In the genomic region with DNA sequence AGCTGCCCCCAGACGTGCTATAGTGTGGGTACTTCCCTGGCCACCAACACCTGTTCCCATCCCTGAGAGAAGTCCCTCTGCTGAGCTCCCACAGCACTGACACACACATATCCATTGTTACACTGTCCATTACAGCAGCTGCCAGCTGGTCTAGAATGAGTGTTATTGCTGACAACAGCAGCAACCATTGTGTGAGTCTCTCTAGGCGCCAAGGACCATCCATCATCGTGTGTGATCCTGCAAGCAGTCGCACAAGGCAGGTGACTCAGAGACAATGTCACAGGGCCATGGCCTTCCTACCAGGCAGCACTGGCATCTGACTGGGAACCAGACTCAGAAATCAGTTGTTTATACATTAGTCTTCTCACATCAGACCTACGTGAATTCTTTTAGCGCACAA, we compare ENCODE assay signal across 9 cellular contexts. TPM values are rescaled to one million over a fixed set of nuclear protein-coding genes. Genes with fewer than 3 reads are reported as not detected.
DNase-seq lines count a peak whose midpoint lies in the region; ATAC-seq and TF ChIP-seq lines count a peak whose summit lies in the region.
"Had no signal": no experiment of that assay in that cellular context is flagged by ENCODE, and none has a peak within 500 bp of the region (broad histone marks: within the 10 kb centered on the region; RNA-seq: fewer than 3 reads in every experiment).

No MANE protein-coding gene starts in this region.

- intact Hi-C loops in heart left ventricle (cut with DNase I), result loop anchor here in 1 of 10 donors (10.0 kb wide), 1 partner anchor 328 kb away; no protein-coding TSS in a partner anchor

- H3K4me1 ChIP-seq in mesodermal cell (ENCODE audit: control insufficient read depth, insufficient read depth, low read length, poor library complexity, severe bottlenecking) (no peaks in the 10 kb centered on the region), heart left ventricle (peaks cover 0 to 53% (median 6%) of the 10 kb centered on the region in 12 donors)

- ATAC-seq in GM18867 (IDR thresholded peaks at IDR 0.05; ENCODE audit: unreplicated experiment) (no peak), heart left ventricle (no peak)

- H3K36me3 ChIP-seq in mesodermal cell (ENCODE audit: control insufficient read depth, insufficient read depth, low read length) (peaks cover 98% of the 10 kb centered on the region), heart left ventricle (peaks cover 0 to 97% (median 79%) of the 10 kb centered on the region in 9 donors)

- no peaks in the 10 kb centered on the region for H3K27me3 ChIP-seq in heart left ventricle

- no peak for TF ChIP-seq CTCF in heart left ventricle (IDR thresholded peaks at IDR 0.05)

- no peak for TF ChIP-seq POLR2A in heart left ventricle (IDR thresholded peaks at IDR 0.05)

- DNase-seq in C1 segment of cervical spinal cord (lab: John Stamatoyannopoulos, UW), result peak in 11 of 14 donors; percentile 51 to 90 (median 78)
- DNase-seq in NCI-H1105 (lab: John Stamatoyannopoulos, UW), result peak; percentile 30
- DNase-seq in anterior cingulate cortex (lab: John Stamatoyannopoulos, UW), result peak in 50 of 58 donors; percentile 15 to 94 (median 70)
- DNase-seq in NCI-H2171 (lab: John Stamatoyannopoulos, UW), result no peak
- no peak for DNase-seq in stimulated activated CD4-positive, alpha-beta T cell treated with anti-CD3 and anti-CD28 coated beads, Interleukin-1b, Interleukin-23, amount 100 ng/mL, for 48 hours
- DNase-seq in heart left ventricle, result no peak
- DNase-seq: naive B cell had no signal

- H3K27ac ChIP-seq in mesodermal cell (ENCODE audit: low read depth, low read length, severe bottlenecking) (peak overlapping the region; percentile 49), heart left ventricle (no peak overlapping the region)

- H3K4me3 ChIP-seq in mesodermal cell (ENCODE audit: extremely low read depth, insufficient read depth, low read length, poor library complexity, severe bottlenecking), result no peak overlapping the region
- no peak overlapping the region for H3K4me3 ChIP-seq in heart left ventricle

- 90 to 96% methylated on average over 6 of the region's 6 CpGs for WGBS in mesodermal cell (ENCODE audit: insufficient coverage in 2 of 2), 2 experiments
- WGBS in heart left ventricle, 4 donors, result 85 to 86% (median 85%) methylated on average over 6 of the region's 6 CpGs

- no peaks in the 10 kb centered on the region for H3K9me3 ChIP-seq in mesodermal cell (ENCODE audit: control insufficient read depth, low read length)
- no peaks in the 10 kb centered on the region for H3K9me3 ChIP-seq in heart left ventricle

RNA-seq across cellular contexts. Expression of a gene that starts 56.3 kb away (rescaled TPM):
- 75.5 TPM for polyA plus RNA-seq in mesodermal cell (2013, experiment 1 of 2)
- polyA plus RNA-seq in mesodermal cell (2013, experiment 2 of 2), result 65.5 TPM
- total RNA-seq in heart left ventricle, result 10 to 100 TPM; 30.3 to 43.7 (median 31.7) TPM
- 10 to 100 TPM; 38.3 to 42.8 TPM for polyA plus RNA-seq in heart left ventricle

Comparison
In these comparisons a context has a peak if more than half of its experiments do, and no peak if none do; other contexts are left out.
1. DNase-seq: peak in C1 segment of cervical spinal cord (11 of 14), NCI-H1105 (single experiment) and anterior cingulate cortex (50 of 58); none in NCI-H2171 (single experiment), stimulated activated CD4-positive, alpha-beta T cell treated with anti-CD3 and anti-CD28 coated beads, Interleukin-1b, Interleukin-23, amount 100 ng/mL, for 48 hours (single experiment) and heart left ventricle (0 of 5).